ENCODE assay signal across 8 cellular contexts in the genomic region with DNA sequence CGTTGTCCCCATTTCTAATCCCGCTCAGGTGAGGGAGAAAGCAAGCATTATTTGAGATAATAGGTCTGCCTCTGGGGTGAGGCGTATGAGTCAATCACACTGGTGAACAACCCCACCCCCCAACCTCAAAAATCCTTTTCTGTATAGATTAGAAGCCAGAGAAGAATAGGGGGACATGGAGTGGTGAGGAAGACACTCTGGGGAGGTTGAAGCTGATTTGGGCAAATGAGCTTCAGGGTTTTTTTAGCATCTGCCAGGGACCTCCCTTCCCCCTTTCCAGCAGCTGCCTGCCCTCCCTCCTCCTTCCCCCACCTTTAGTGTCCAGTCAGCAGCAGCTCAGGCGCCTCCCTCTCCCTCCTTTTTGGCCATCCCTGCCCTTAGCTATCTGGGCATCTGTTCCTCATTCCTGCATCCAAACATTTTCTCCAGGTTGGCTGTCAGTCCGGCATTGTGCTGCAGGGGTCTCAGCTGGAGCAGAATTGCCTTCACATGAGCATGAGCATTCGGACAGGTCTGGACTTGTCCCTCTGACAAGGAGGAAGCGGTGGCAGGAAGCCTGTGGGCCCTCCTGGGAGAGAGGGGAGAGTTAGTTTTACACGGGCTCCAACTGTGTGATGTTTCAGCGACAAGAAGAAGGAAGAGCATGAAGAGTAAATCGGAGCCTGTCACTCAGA. TPM values are rescaled to one million over a fixed set of nuclear protein-coding genes. Genes with fewer than 3 reads are reported as not detected.
DNase-seq lines count a peak whose midpoint lies in the region; ATAC-seq and TF ChIP-seq lines count a peak whose summit lies in the region.

No MANE protein-coding gene starts in this region.

- no peaks in the 10 kb centered on the region for H3K27me3 ChIP-seq in mesenchymal stem cell (ENCODE audit: control insufficient read depth in 1 of 2, insufficient read depth in 1 of 2, low read length in 2 of 2)
- no peaks in the 10 kb centered on the region for H3K27me3 ChIP-seq in uterus

- ATAC-seq in HG03066 (IDR thresholded peaks at IDR 0.05; ENCODE audit: low read depth, unreplicated experiment) = peak; percentile 61
- ATAC-seq in GM18867 (IDR thresholded peaks at IDR 0.05; ENCODE audit: unreplicated experiment) = no peak

- peak overlapping the region; percentile 57 for H4K8ac ChIP-seq in mesenchymal stem cell (ENCODE audit: low read length)

- no peak for TF ChIP-seq CTCF in uterus (IDR thresholded peaks at IDR 0.05)

- peak overlapping the region; percentile 69 for H2BK5ac ChIP-seq in mesenchymal stem cell (ENCODE audit: low read depth, low read length, poor library complexity, severe bottlenecking)

- no peaks in the 10 kb centered on the region for H3K36me3 Mint-ChIP-seq in activated CD4-positive, alpha-beta memory T cell treated with anti-CD3 and anti-CD28 coated beads, Interleukin-2, amount 10 ng/mL, durations not matched to agents 7 days and 5 days (ENCODE audit: low read depth)
- no peaks in the 10 kb centered on the region for H3K36me3 Mint-ChIP-seq in activated CD4-positive, alpha-beta memory T cell treated with anti-CD3 and anti-CD28 coated beads for 36 hours

- POLR2A ChIA-PET in activated CD4-positive, alpha-beta memory T cell treated with anti-CD3 and anti-CD28 coated beads, Interleukin-2, amount 10 ng/mL, durations not matched to agents 7 days and 5 days (lab: Charles Lee) = interaction anchor here (0.9 to 3.5 kb wide), 5 partner anchors 52 to 181 kb away, joined by 3 to 22 read pairs (median 16); a partner anchor contains a TSS
- POLR2A ChIA-PET in activated CD4-positive, alpha-beta memory T cell treated with anti-CD3 and anti-CD28 coated beads for 36 hours (lab: Charles Lee) = interaction anchor here (2.4 kb wide), 2 partner anchors 141 to 181 kb away, joined by 6 to 12 read pairs; a partner anchor contains a TSS

- peak overlapping the region; percentile 46 for H3K4me2 ChIP-seq in mesenchymal stem cell (ENCODE audit: low read length, poor library complexity, severe bottlenecking)

- peaks cover 18% of the 10 kb centered on the region for H3K4me1 Mint-ChIP-seq in activated CD4-positive, alpha-beta memory T cell treated with anti-CD3 and anti-CD28 coated beads, Interleukin-2, amount 10 ng/mL, durations not matched to agents 7 days and 5 days
- peaks cover 26% of the 10 kb centered on the region for H3K4me1 Mint-ChIP-seq in activated CD4-positive, alpha-beta memory T cell treated with anti-CD3 and anti-CD28 coated beads for 36 hours (ENCODE audit: low read depth)

- no peaks in the 10 kb centered on the region for H3K9me3 Mint-ChIP-seq in activated CD4-positive, alpha-beta memory T cell treated with anti-CD3 and anti-CD28 coated beads, Interleukin-2, amount 10 ng/mL, durations not matched to agents 7 days and 5 days
- H3K9me3 Mint-ChIP-seq in activated CD4-positive, alpha-beta memory T cell treated with anti-CD3 and anti-CD28 coated beads for 36 hours = no peaks in the 10 kb centered on the region

- WGBS in mesenchymal stem cell = 25% methylated on average over 7 of the region's 10 CpGs

- H3K9me3 ChIP-seq in mesenchymal stem cell (ENCODE audit: control insufficient read depth, low read length) (no peaks in the 10 kb centered on the region), uterus (no peaks in the 10 kb centered on the region)

- peak overlapping the region; percentile 88 for H3K9ac ChIP-seq in mesenchymal stem cell (ENCODE audit: low read length)

- H3K79me1 ChIP-seq in mesenchymal stem cell (replicated peaks; ENCODE audit: low read length, poor library complexity, severe bottlenecking) = no peaks in the 10 kb centered on the region

- H3K4ac ChIP-seq in mesenchymal stem cell (ENCODE audit: low read depth in 1 of 2, low read length in 2 of 2) = peak overlapping the region; percentile 57 to 69

- no peak overlapping the region for H3K23ac ChIP-seq in mesenchymal stem cell (ENCODE audit: low read length in 2 of 2)

- H3K27ac Mint-ChIP-seq in activated CD4-positive, alpha-beta memory T cell treated with anti-CD3 and anti-CD28 coated beads, Interleukin-2, amount 10 ng/mL, durations not matched to agents 7 days and 5 days = no peak overlapping the region
- H3K27ac Mint-ChIP-seq in activated CD4-positive, alpha-beta memory T cell treated with anti-CD3 and anti-CD28 coated beads for 36 hours = no peak overlapping the region

- peak overlapping the region; percentile 84 for H3K27ac ChIP-seq in mesenchymal stem cell (ENCODE audit: low read length, poor library complexity, severe bottlenecking)
- H3K27ac ChIP-seq in uterus = peak overlapping the region; percentile 79 to 86

- H3K36me3 ChIP-seq in mesenchymal stem cell (ENCODE audit: control insufficient read depth in 1 of 2, insufficient read depth in 2 of 2, low read depth in 1 of 2, low read length in 2 of 2) (no peaks in the 10 kb centered on the region), uterus (no peaks in the 10 kb centered on the region)

- peak overlapping the region in 1 of 2 experiments; percentile 46 for H3K14ac ChIP-seq in mesenchymal stem cell (ENCODE audit: low read length in 2 of 2)

- CTCF ChIA-PET in activated CD4-positive, alpha-beta memory T cell treated with anti-CD3 and anti-CD28 coated beads, Interleukin-2, amount 10 ng/mL, durations not matched to agents 7 days and 5 days (lab: Charles Lee) = interaction anchor here (0.8 to 5.7 kb wide), 3 partner anchors 52 to 141 kb away, joined by 3 to 46 read pairs (median 3); no protein-coding TSS in a partner anchor
- CTCF ChIA-PET in activated CD4-positive, alpha-beta memory T cell treated with anti-CD3 and anti-CD28 coated beads for 36 hours (lab: Charles Lee) = interaction anchor here (2.0 to 2.2 kb wide), 2 partner anchors 52 to 142 kb away, joined by 7 read pairs; no protein-coding TSS in a partner anchor

- DNase-seq in activated CD4-positive, alpha-beta memory T cell treated with anti-CD3 and anti-CD28 coated beads, Interleukin-2, amount 10 ng/mL, durations not matched to agents 7 days and 5 days = peak; percentile 23
- no peak for DNase-seq in activated CD4-positive, alpha-beta memory T cell treated with anti-CD3 and anti-CD28 coated beads for 36 hours
- peak; percentile 78 for DNase-seq in NCI-H748 treated with DMSO at 0.1 percent for 48 hours (lab: John Stamatoyannopoulos, UW)
- peak; percentile 75 for DNase-seq in dermis blood vessel endothelial cell
- DNase-seq in mesenchymal stem cell = peak; percentile 45
- DNase-seq in uterus = peak; percentile 48 to 65

- peak overlapping the region; percentile 56 for H2BK120ac ChIP-seq in mesenchymal stem cell (ENCODE audit: low read depth, low read length)

- no peak overlapping the region for H3K4me3 Mint-ChIP-seq in activated CD4-positive, alpha-beta memory T cell treated with anti-CD3 and anti-CD28 coated beads, Interleukin-2, amount 10 ng/mL, durations not matched to agents 7 days and 5 days
- no peak overlapping the region for H3K4me3 Mint-ChIP-seq in activated CD4-positive, alpha-beta memory T cell treated with anti-CD3 and anti-CD28 coated beads for 36 hours

- no peaks in the 10 kb centered on the region for H3K27me3 Mint-ChIP-seq in activated CD4-positive, alpha-beta memory T cell treated with anti-CD3 and anti-CD28 coated beads, Interleukin-2, amount 10 ng/mL, durations not matched to agents 7 days and 5 days
- H3K27me3 Mint-ChIP-seq in activated CD4-positive, alpha-beta memory T cell treated with anti-CD3 and anti-CD28 coated beads for 36 hours = no peaks in the 10 kb centered on the region

- H2AFZ ChIP-seq in mesenchymal stem cell (ENCODE audit: low read depth, low read length) = peak overlapping the region; percentile 43

- H2AK5ac ChIP-seq in mesenchymal stem cell (ENCODE audit: low read length, severe bottlenecking) = peak overlapping the region; percentile 99

- TF ChIP-seq POLR2A in uterus (IDR thresholded peaks at IDR 0.05) = no peak

- peak overlapping the region; percentile 83 to 98 for H3K18ac ChIP-seq in mesenchymal stem cell (ENCODE audit: low read depth in 1 of 2, low read length in 2 of 2)

- H2BK12ac ChIP-seq in mesenchymal stem cell (ENCODE audit: low read length in 2 of 2) = peak overlapping the region; percentile 91 to 98

- H2BK15ac ChIP-seq in mesenchymal stem cell (ENCODE audit: low read depth, poor library complexity, severe bottlenecking) = peak overlapping the region; percentile 8

- H3K4me1 ChIP-seq in mesenchymal stem cell (ENCODE audit: control insufficient read depth, insufficient read depth, low read depth, low read length) = peaks cover 12% of the 10 kb centered on the region
- peaks cover 9 to 16% of the 10 kb centered on the region in 2 donors for H3K4me1 ChIP-seq in uterus

- peak overlapping the region; percentile 99 for H4K91ac ChIP-seq in mesenchymal stem cell (ENCODE audit: low read length)

- intact Hi-C loops in activated CD4-positive, alpha-beta memory T cell treated with anti-CD3 and anti-CD28 coated beads for 36 hours (cut with micrococcal nuclease) = loop anchor here (1.0 to 5.0 kb wide), 3 partner anchors 52 to 142 kb away; no protein-coding TSS in a partner anchor
- intact Hi-C loops in uterus (cut with DNase I; ENCODE audit: low total_unique reads) = no loop called here

- H3K4me3 ChIP-seq in mesenchymal stem cell (ENCODE audit: insufficient read depth in 1 of 2, low read depth in 1 of 2, low read length in 2 of 2) (peak overlapping the region in 1 of 2 experiments; percentile 72), uterus (peak overlapping the region in 1 of 2 donors; percentile 26)

RNA-seq across cellular contexts. Expression of a gene that starts 30.8 kb away (rescaled TPM):
- total RNA-seq in activated CD4-positive, alpha-beta memory T cell treated with anti-CD3 and anti-CD28 coated beads, Interleukin-2, amount 10 ng/mL, durations not matched to agents 7 days and 5 days = 1 to 10 TPM; 1.8 to 2.8 TPM
- 10 to 100 TPM; 13.5 to 14.2 TPM for total RNA-seq in activated CD4-positive, alpha-beta memory T cell treated with anti-CD3 and anti-CD28 coated beads for 36 hours
- total RNA-seq in dermis blood vessel endothelial cell (71.8 and 76.4 TPM in 2 replicates), uterus (100 to 1,000 TPM in 2 of 4 donors, 10 to 100 TPM in 2; 32.4 to 134 (median 88.8) TPM)
- 73.6 TPM for polyA plus RNA-seq in mesenchymal stem cell (2013, experiment 1 of 2)
- 75.7 TPM for polyA plus RNA-seq in mesenchymal stem cell (2013, experiment 2 of 2)
